9 cellular contexts compared by ENCODE assay signal in the genomic region with DNA sequence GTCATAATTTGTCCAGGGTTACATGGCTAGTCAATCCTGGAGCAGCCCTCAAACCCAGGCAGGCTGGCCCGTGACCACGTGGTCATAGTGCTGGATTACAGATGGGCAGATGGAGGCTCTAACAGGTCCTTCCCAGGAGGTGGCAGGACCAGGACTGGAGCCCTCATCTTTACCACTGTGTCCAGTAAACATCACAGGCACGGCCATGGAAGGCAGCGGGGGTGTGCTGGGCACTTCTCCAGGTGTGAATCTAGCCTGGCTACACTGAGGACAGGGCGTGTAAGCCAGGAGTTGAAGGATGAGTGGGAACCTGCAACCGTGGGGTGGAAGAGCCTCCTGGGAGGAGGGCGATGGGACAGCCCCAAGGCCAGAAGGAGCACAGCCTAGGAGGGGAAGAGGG. TPM values are rescaled to one million over a fixed set of nuclear protein-coding genes. Genes with fewer than 3 reads are reported as not detected.
A peak's percentile ranks its signal among the peaks of the same experiment; 100 is the strongest.
DNase-seq lines count a peak whose midpoint lies in the region; ATAC-seq and TF ChIP-seq lines count a peak whose summit lies in the region.
"Had no signal": no experiment of that assay in that cellular context is flagged by ENCODE, and none has a peak within 500 bp of the region (broad histone marks: within the 10 kb centered on the region; RNA-seq: fewer than 3 reads in every experiment).

No MANE protein-coding gene starts in this region.

- no peak overlapping the region for H3K4me3 Mint-ChIP-seq in dendritic cell treated with granulocyte-macrophage colony-stimulating factor and Interleukin-4, amounts not matched to agents 40 ng/mL and 50 ng/mL, for 4 days

- H3K9me3 ChIP-seq in thoracic aorta = no peaks in the 10 kb centered on the region

- no peak for ATAC-seq in activated naive CD4-positive, alpha-beta T cell treated with anti-CD3 and anti-CD28 coated beads, Interleukin-2, amount 50 U/mL, for 72 hours
- ATAC-seq in thoracic aorta (ENCODE audit: insufficient number of reproducible peaks, low FRiP score, low read depth) (no peak), HG03571 (IDR thresholded peaks at IDR 0.05; ENCODE audit: unreplicated experiment) (no peak)
- ATAC-seq: HCT116; stimulated activated naive CD8-positive, alpha-beta T cell treated with anti-CD3 and anti-CD28 coated beads, Interleukin-15, amount 100 ng/mL, for 72 hours had no signal

- H3K36me3 Mint-ChIP-seq in activated naive CD4-positive, alpha-beta T cell treated with anti-CD3 and anti-CD28 coated beads, Interleukin-2, amount 50 U/mL, for 72 hours = peaks cover 0 to 20% of the 10 kb centered on the region in 2 donors
- peaks cover 77% of the 10 kb centered on the region for H3K36me3 Mint-ChIP-seq in dendritic cell treated with granulocyte-macrophage colony-stimulating factor and Interleukin-4, amounts not matched to agents 40 ng/mL and 50 ng/mL, for 4 days (ENCODE audit: low read depth)

- H3K36me3 ChIP-seq in thoracic aorta = peaks cover 30% of the 10 kb centered on the region

- no peaks in the 10 kb centered on the region for H3K27me3 Mint-ChIP-seq in dendritic cell treated with granulocyte-macrophage colony-stimulating factor and Interleukin-4, amounts not matched to agents 40 ng/mL and 50 ng/mL, for 4 days
- H3K27me3 Mint-ChIP-seq: stimulated activated naive CD8-positive, alpha-beta T cell treated with anti-CD3 and anti-CD28 coated beads, Interleukin-15, amount 100 ng/mL, for 72 hours had no signal

- H3K27me3 ChIP-seq in thoracic aorta (replicated peaks; ENCODE audit: insufficient read depth) = no peaks in the 10 kb centered on the region

- peaks cover 85% of the 10 kb centered on the region for H3K4me1 Mint-ChIP-seq in dendritic cell treated with granulocyte-macrophage colony-stimulating factor and Interleukin-4, amounts not matched to agents 40 ng/mL and 50 ng/mL, for 4 days (ENCODE audit: low read depth)

- H3K9me3 Mint-ChIP-seq in activated naive CD4-positive, alpha-beta T cell treated with anti-CD3 and anti-CD28 coated beads, Interleukin-2, amount 50 U/mL, for 72 hours = no peaks in the 10 kb centered on the region
- H3K9me3 Mint-ChIP-seq in dendritic cell treated with granulocyte-macrophage colony-stimulating factor and Interleukin-4, amounts not matched to agents 40 ng/mL and 50 ng/mL, for 4 days = no peaks in the 10 kb centered on the region
- H3K9me3 Mint-ChIP-seq: stimulated activated naive CD8-positive, alpha-beta T cell treated with anti-CD3 and anti-CD28 coated beads, Interleukin-15, amount 100 ng/mL, for 72 hours had no signal

- no peak for DNase-seq in activated naive CD4-positive, alpha-beta T cell treated with anti-CD3 and anti-CD28 coated beads, Interleukin-2, amount 50 U/mL, for 72 hours (ENCODE audit: low spot score in 2 of 2)
- DNase-seq in activated naive CD4-positive, alpha-beta T cell (lab: John Stamatoyannopoulos, UW) = no peak
- DNase-seq in thoracic aorta (ENCODE audit: low spot score) = no peak
- no peak for DNase-seq in GOT3 (lab: John Stamatoyannopoulos, UW)
- DNase-seq: NCI-H2171; stimulated activated naive CD8-positive, alpha-beta T cell treated with anti-CD3 and anti-CD28 coated beads, Interleukin-15, amount 100 ng/mL, for 72 hours had no signal

- intact Hi-C loops in dendritic cell treated with granulocyte-macrophage colony-stimulating factor and Interleukin-4, amounts not matched to agents 40 ng/mL and 50 ng/mL, for 4 days (cut with micrococcal nuclease) = no loop called here

- TF ChIP-seq CTCF in thoracic aorta (IDR thresholded peaks at IDR 0.05) = no peak

- H3K27ac Mint-ChIP-seq in activated naive CD4-positive, alpha-beta T cell treated with anti-CD3 and anti-CD28 coated beads, Interleukin-2, amount 50 U/mL, for 72 hours = peak overlapping the region; percentile 83 to 91
- H3K27ac Mint-ChIP-seq in dendritic cell treated with granulocyte-macrophage colony-stimulating factor and Interleukin-4, amounts not matched to agents 40 ng/mL and 50 ng/mL, for 4 days = peak overlapping the region; percentile 28

- no peak overlapping the region for H3K4me3 ChIP-seq in thoracic aorta

- H3K4me1 ChIP-seq in thoracic aorta (ENCODE audit: control insufficient read depth in 1 of 2, low read depth in 2 of 2) = peaks cover 50 to 83% of the 10 kb centered on the region in 2 donors

- H3K27ac ChIP-seq in thoracic aorta = peak overlapping the region; percentile 14 to 31

RNA-seq across cellular contexts. Expression of a gene that starts 6.1 kb away (rescaled TPM):
- total RNA-seq in activated naive CD4-positive, alpha-beta T cell treated with anti-CD3 and anti-CD28 coated beads, Interleukin-2, amount 50 U/mL, for 72 hours = 10 to 100 TPM; 87.7 to 90.6 TPM
- total RNA-seq in thoracic aorta = 100 to 1,000 TPM in 1 of 2 donors, 10 to 100 TPM in 1; 57.1 to 112 TPM

RNA-seq across cellular contexts. Expression of a gene that starts 20.2 kb away (rescaled TPM):
- total RNA-seq in activated naive CD4-positive, alpha-beta T cell treated with anti-CD3 and anti-CD28 coated beads, Interleukin-2, amount 50 U/mL, for 72 hours = 10 to 100 TPM; 48.8 to 67.8 TPM
- 10 to 100 TPM; 46.6 to 49.8 TPM for total RNA-seq in thoracic aorta

RNA-seq across cellular contexts. Expression of a gene that starts 26.8 kb away (rescaled TPM):
- 1 to 10 TPM in 1 of 2 donors, under 1 TPM in 1; 0.93 to 1.6 TPM for total RNA-seq in activated naive CD4-positive, alpha-beta T cell treated with anti-CD3 and anti-CD28 coated beads, Interleukin-2, amount 50 U/mL, for 72 hours
- total RNA-seq in thoracic aorta = not detected

RNA-seq across cellular contexts. Expression of a gene that starts 27.3 kb away (rescaled TPM):
- 10 to 100 TPM; 50.9 to 54.2 TPM for total RNA-seq in activated naive CD4-positive, alpha-beta T cell treated with anti-CD3 and anti-CD28 coated beads, Interleukin-2, amount 50 U/mL, for 72 hours
- 1 to 10 TPM in 1 of 2 donors, not detected in 1; 1.8 TPM for total RNA-seq in thoracic aorta

RNA-seq across cellular contexts. Expression of a gene that starts 32.7 kb away (rescaled TPM):
- total RNA-seq in activated naive CD4-positive, alpha-beta T cell treated with anti-CD3 and anti-CD28 coated beads, Interleukin-2, amount 50 U/mL, for 72 hours = 10 to 100 TPM; 38.1 to 39.5 TPM
- 10 to 100 TPM; 23.7 to 26.9 TPM for total RNA-seq in thoracic aorta
